Comparison of ENCODE assay signal across 40 cellular contexts in the genomic region with DNA sequence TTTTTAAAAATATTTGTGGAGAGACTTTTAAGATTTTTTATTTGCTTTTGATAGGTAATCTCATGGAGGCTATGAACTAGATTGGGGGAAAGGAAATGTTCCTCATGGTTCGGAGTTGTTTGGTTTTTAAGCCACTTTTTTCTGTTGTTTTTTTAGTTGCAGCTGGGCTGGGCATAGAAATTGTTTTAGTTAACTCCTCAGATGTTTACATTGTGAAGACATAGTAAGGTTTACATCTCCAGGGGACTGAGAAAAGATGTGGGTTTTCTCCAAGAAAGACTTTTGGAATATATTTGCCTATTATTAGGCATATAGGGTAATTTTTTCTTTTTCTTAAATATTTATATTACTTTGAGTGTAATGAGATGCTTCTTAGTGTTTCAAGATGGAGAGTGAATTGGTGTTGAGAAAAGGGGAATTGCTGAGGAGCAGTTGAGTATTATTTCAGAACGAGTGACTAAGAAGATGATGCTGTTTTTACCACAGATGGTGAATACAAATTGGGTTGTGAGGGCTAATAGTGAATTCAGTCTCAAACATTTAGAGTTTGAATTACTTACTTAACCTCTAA. TPM values are rescaled to one million over a fixed set of nuclear protein-coding genes. Genes with fewer than 3 reads are reported as not detected.
"Had no signal": no experiment of that assay in that cellular context is flagged by ENCODE, and none has a peak within 500 bp of the region (broad histone marks: within the 10 kb centered on the region; RNA-seq: fewer than 3 reads in every experiment).

No MANE protein-coding gene starts in this region.

- H3K27ac Mint-ChIP-seq: activated CD4-positive, alpha-beta memory T cell treated with anti-CD3 and anti-CD28 coated beads for 36 hours; activated CD4-positive, alpha-beta T cell treated with anti-CD3 and anti-CD28 coated beads for 36 hours; activated CD4-positive, alpha-beta T cell treated with anti-CD3 and anti-CD28 coated beads, Interleukin-2, amount 10 ng/mL, durations not matched to agents 24 days and 14 days; activated CD8-positive, alpha-beta memory T cell treated with anti-CD3 and anti-CD28 coated beads, Interleukin-2, amount 10 ng/mL, durations not matched to agents 7 days and 5 days; activated CD8-positive, alpha-beta T cell treated with anti-CD3 and anti-CD28 coated beads, Interleukin-2, amount 10 ng/mL, durations not matched to agents 7 days and 5 days; activated naive CD4-positive, alpha-beta T cell treated with anti-CD3 and anti-CD28 coated beads for 36 hours; activated naive CD4-positive, alpha-beta T cell treated with anti-CD3 and anti-CD28 coated beads, Interleukin-2, amount 50 U/mL, for 24 hours; activated naive CD8-positive, alpha-beta T cell treated with anti-CD3 and anti-CD28 coated beads for 36 hours; activated naive CD8-positive, alpha-beta T cell treated with anti-CD3 and anti-CD28 coated beads, Interleukin-2, amount 50 U/mL, for 24 hours; activated T-helper 1 cell treated with anti-CD3 and anti-CD28 coated beads, Interleukin-12 subunit alpha, Interleukin-12 subunit beta, Interleukin-2, Interleukin-4 antibody, amounts not matched to agents 30 ng/mL and 10 ng/mL and 1 ng/mL, durations not matched to agents 14 hours and 24 hours and 36 hours; activated T-helper 2 cell treated with anti-CD3 and anti-CD28 coated beads, Interferon-gamma antibody, Interleukin-2, Interleukin-4, amounts not matched to agents 10 μg/mL and 5 μg/mL and 100 μg/mL, durations not matched to agents 14 hours and 24 hours and 36 hours; dendritic cell treated with granulocyte-macrophage colony-stimulating factor and Interleukin-4, amounts not matched to agents 40 ng/mL and 50 ng/mL, for 4 days; endodermal cell; T-helper 17 cell; T-helper 2 cell treated with Interferon-gamma antibody and Interleukin-4, amounts not matched to agents 5 μg/mL and 100 μg/mL, for 36 hours had no signal

- DNase-seq: activated CD4-positive, alpha-beta memory T cell treated with anti-CD3 and anti-CD28 coated beads for 36 hours; activated CD4-positive, alpha-beta T cell treated with anti-CD3 and anti-CD28 coated beads for 36 hours; activated CD4-positive, alpha-beta T cell treated with anti-CD3 and anti-CD28 coated beads, Interleukin-2, amount 10 ng/mL, durations not matched to agents 24 days and 14 days; activated CD4-positive, CD25-positive, alpha-beta regulatory T cell; activated CD4-positive, CD25-positive, alpha-beta regulatory T cell treated with anti-CD3 and anti-CD28 coated beads, Interleukin-2, amount 50 U/mL, for 72 hours; activated CD8-positive, alpha-beta memory T cell treated with anti-CD3 and anti-CD28 coated beads, Interleukin-2, amount 10 ng/mL, durations not matched to agents 7 days and 5 days; activated CD8-positive, alpha-beta memory T cell treated with anti-CD3 and anti-CD28 coated beads, Interleukin-2, amount 50 U/mL, for 4 hours; activated CD8-positive, alpha-beta T cell treated with anti-CD3 and anti-CD28 coated beads, Interleukin-2, amount 10 ng/mL, durations not matched to agents 7 days and 5 days; activated effector memory CD4-positive, alpha-beta T cell treated with anti-CD3 and anti-CD28 coated beads, Interleukin-2, amount 50 U/mL, for 16 hours; activated naive CD4-positive, alpha-beta T cell treated with anti-CD3 and anti-CD28 coated beads for 36 hours; activated naive CD8-positive, alpha-beta T cell treated with anti-CD3 and anti-CD28 coated beads for 36 hours; activated naive CD8-positive, alpha-beta T cell treated with anti-CD3 and anti-CD28 coated beads, Interleukin-2, amount 50 U/mL, for 24 hours; activated T-cell treated with anti-CD3 and anti-CD28 coated beads, Interleukin-2, amount 50 U/mL, for 1 hour; activated T-cell treated with anti-CD3 and anti-CD28 coated beads, Interleukin-2, amount 50 U/mL, for 48 hours; adrenal gland; amygdala; aorta; body of pancreas; central memory CD4-positive, alpha-beta T cell; cerebellar nuclear complex; dorsolateral prefrontal cortex; effector memory CD4-positive, alpha-beta T cell; endodermal cell; erythroblast; foreskin fibroblast; glutamatergic neuron; heart left ventricle; T-helper 1 cell; T-helper 17 cell; T1000; WERI-Rb-1 had no signal

- H3K36me3 Mint-ChIP-seq: activated CD8-positive, alpha-beta memory T cell treated with anti-CD3 and anti-CD28 coated beads, Interleukin-2, amount 10 ng/mL, durations not matched to agents 7 days and 5 days had no signal

- H3K4me1 Mint-ChIP-seq: activated CD4-positive, alpha-beta T cell treated with anti-CD3 and anti-CD28 coated beads for 36 hours; activated CD4-positive, alpha-beta T cell treated with anti-CD3 and anti-CD28 coated beads, Interleukin-2, amount 10 ng/mL, durations not matched to agents 24 days and 14 days; activated CD8-positive, alpha-beta memory T cell treated with anti-CD3 and anti-CD28 coated beads, Interleukin-2, amount 10 ng/mL, durations not matched to agents 7 days and 5 days; activated naive CD8-positive, alpha-beta T cell treated with anti-CD3 and anti-CD28 coated beads for 36 hours; endodermal cell; T-helper 17 cell had no signal

- ATAC-seq: activated CD4-positive, alpha-beta T cell treated with anti-CD3 and anti-CD28 coated beads for 36 hours; activated CD8-positive, alpha-beta memory T cell treated with anti-CD3 and anti-CD28 coated beads, Interleukin-2, amount 10 ng/mL, durations not matched to agents 7 days and 5 days; activated CD8-positive, alpha-beta T cell treated with anti-CD3 and anti-CD28 coated beads, Interleukin-2, amount 10 ng/mL, durations not matched to agents 7 days and 5 days; activated naive CD8-positive, alpha-beta T cell treated with anti-CD3 and anti-CD28 coated beads, Interleukin-2, amount 50 U/mL, for 24 hours; body of pancreas; heart left ventricle; T-helper 17 cell had no signal

- H3K27ac ChIP-seq: adrenal gland, body of pancreas, breast epithelium, cardiac muscle cell, coronary artery, dorsolateral prefrontal cortex, esophagus muscularis mucosa, heart left ventricle, WERI-Rb-1 had no signal

- H3K27me3 Mint-ChIP-seq: activated CD4-positive, alpha-beta memory T cell treated with anti-CD3 and anti-CD28 coated beads for 36 hours; activated CD4-positive, alpha-beta T cell treated with anti-CD3 and anti-CD28 coated beads for 36 hours; activated CD4-positive, alpha-beta T cell treated with anti-CD3 and anti-CD28 coated beads, Interleukin-2, amount 10 ng/mL, durations not matched to agents 24 days and 14 days; activated CD8-positive, alpha-beta memory T cell treated with anti-CD3 and anti-CD28 coated beads, Interleukin-2, amount 10 ng/mL, durations not matched to agents 7 days and 5 days; activated naive CD4-positive, alpha-beta T cell treated with anti-CD3 and anti-CD28 coated beads, Interleukin-2, amount 50 U/mL, for 24 hours; activated naive CD8-positive, alpha-beta T cell treated with anti-CD3 and anti-CD28 coated beads for 36 hours; activated naive CD8-positive, alpha-beta T cell treated with anti-CD3 and anti-CD28 coated beads, Interleukin-2, amount 50 U/mL, for 24 hours; dendritic cell treated with granulocyte-macrophage colony-stimulating factor and Interleukin-4, amounts not matched to agents 40 ng/mL and 50 ng/mL, for 4 days; T-helper 17 cell had no signal

- H3K4me3 Mint-ChIP-seq: activated CD4-positive, alpha-beta memory T cell treated with anti-CD3 and anti-CD28 coated beads for 36 hours; activated CD4-positive, alpha-beta T cell treated with anti-CD3 and anti-CD28 coated beads for 36 hours; activated CD4-positive, alpha-beta T cell treated with anti-CD3 and anti-CD28 coated beads, Interleukin-2, amount 10 ng/mL, durations not matched to agents 24 days and 14 days; activated CD8-positive, alpha-beta memory T cell treated with anti-CD3 and anti-CD28 coated beads, Interleukin-2, amount 10 ng/mL, durations not matched to agents 7 days and 5 days; activated CD8-positive, alpha-beta T cell treated with anti-CD3 and anti-CD28 coated beads, Interleukin-2, amount 10 ng/mL, durations not matched to agents 7 days and 5 days; activated naive CD4-positive, alpha-beta T cell treated with anti-CD3 and anti-CD28 coated beads for 36 hours; activated naive CD4-positive, alpha-beta T cell treated with anti-CD3 and anti-CD28 coated beads, Interleukin-2, amount 50 U/mL, for 24 hours; activated naive CD8-positive, alpha-beta T cell treated with anti-CD3 and anti-CD28 coated beads for 36 hours; activated naive CD8-positive, alpha-beta T cell treated with anti-CD3 and anti-CD28 coated beads, Interleukin-2, amount 50 U/mL, for 24 hours; activated T-helper 1 cell treated with anti-CD3 and anti-CD28 coated beads, Interleukin-12 subunit alpha, Interleukin-12 subunit beta, Interleukin-2, Interleukin-4 antibody, amounts not matched to agents 30 ng/mL and 10 ng/mL and 1 ng/mL, durations not matched to agents 14 hours and 24 hours and 36 hours; dendritic cell treated with granulocyte-macrophage colony-stimulating factor and Interleukin-4, amounts not matched to agents 40 ng/mL and 50 ng/mL, for 4 days; endodermal cell; T-helper 17 cell; T-helper 2 cell treated with Interferon-gamma antibody and Interleukin-4, amounts not matched to agents 5 μg/mL and 100 μg/mL, for 36 hours had no signal

RNA-seq across cellular contexts. Expression of a gene that starts 36.0 kb away (rescaled TPM):
- total RNA-seq: activated CD8-positive, alpha-beta memory T cell treated with anti-CD3 and anti-CD28 coated beads, Interleukin-2, amount 10 ng/mL, durations not matched to agents 7 days and 5 days; activated T-helper 1 cell treated with anti-CD3 and anti-CD28 coated beads, Interleukin-12 subunit alpha, Interleukin-12 subunit beta, Interleukin-2, Interleukin-4 antibody, amounts not matched to agents 30 ng/mL and 10 ng/mL and 1 ng/mL, durations not matched to agents 14 hours and 24 hours and 36 hours; activated T-helper 2 cell treated with anti-CD3 and anti-CD28 coated beads, Interferon-gamma antibody, Interleukin-2, Interleukin-4, amounts not matched to agents 10 μg/mL and 5 μg/mL and 100 μg/mL, durations not matched to agents 14 hours and 24 hours and 36 hours; body of pancreas had no signal
